Comparison of ENCODE assay signal across 10 cellular contexts in the genomic region with DNA sequence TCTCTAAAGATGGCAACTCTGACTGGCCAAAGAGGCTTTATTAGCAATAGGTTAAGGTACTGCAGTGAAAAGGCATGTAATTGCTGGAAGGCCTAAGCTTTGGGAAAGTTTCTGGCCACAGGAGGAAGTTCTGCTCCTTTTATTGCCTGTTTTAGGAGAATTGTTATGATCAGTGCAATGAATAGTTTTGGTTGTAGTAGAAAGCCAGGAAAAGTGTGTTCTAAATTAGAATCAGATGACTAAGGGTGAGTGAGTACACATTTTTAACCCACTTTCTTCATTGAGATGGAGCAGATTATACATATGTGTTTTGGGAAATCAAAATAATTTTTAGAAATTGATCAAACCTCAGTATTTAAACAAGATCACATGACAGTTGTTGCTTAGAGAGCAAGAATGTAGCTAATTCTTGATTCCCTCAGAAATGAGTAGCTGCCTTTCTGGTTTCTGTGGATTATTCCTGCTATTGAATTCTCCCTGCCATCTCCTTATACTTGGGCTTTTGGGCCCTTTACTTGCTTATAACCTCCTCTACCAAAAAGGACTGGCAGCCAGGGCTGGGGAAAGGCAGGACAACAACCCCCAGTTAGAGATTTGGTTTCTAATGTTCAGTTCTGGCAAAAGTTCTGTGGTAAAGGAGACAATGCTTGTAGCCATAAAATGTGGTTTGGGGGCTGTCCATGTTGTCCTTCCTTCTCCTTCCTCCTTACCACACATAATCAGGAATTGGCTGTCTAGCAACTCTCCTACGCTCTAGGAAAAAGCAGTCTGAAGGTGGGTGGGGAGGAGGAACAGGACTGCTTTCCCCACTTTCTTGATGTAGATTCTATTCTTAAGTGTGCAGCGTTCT.
DNase-seq lines count a peak whose midpoint lies in the region; ATAC-seq and TF ChIP-seq lines count a peak whose summit lies in the region.
"Had no signal": no experiment of that assay in that cellular context is flagged by ENCODE, and none has a peak within 500 bp of the region (broad histone marks: within the 10 kb centered on the region; RNA-seq: fewer than 3 reads in every experiment).

No MANE protein-coding gene starts in this region.

- no peak for ATAC-seq in T-helper 17 cell
- ATAC-seq in gastroesophageal sphincter, result peak; percentile 41
- no peak for ATAC-seq in GM21825 (IDR thresholded peaks at IDR 0.05; ENCODE audit: unreplicated experiment)
- ATAC-seq in left colon, result no peak

- CTCF ChIA-PET in activated CD4-positive, alpha-beta T cell treated with anti-CD3 and anti-CD28 coated beads, Interleukin-2, amount 10 ng/mL, durations not matched to agents 7 days and 5 days (lab: Charles Lee), result interaction anchor here (1.0 to 1.3 kb wide), 3 partner anchors 45 to 484 kb away, joined by 3 to 4 read pairs (median 4); no protein-coding TSS in a partner anchor

- H3K9me3 Mint-ChIP-seq in activated CD4-positive, alpha-beta T cell treated with anti-CD3 and anti-CD28 coated beads, Interleukin-2, amount 10 ng/mL, durations not matched to agents 7 days and 5 days, result peaks cover 38% of the 10 kb centered on the region

- no peaks in the 10 kb centered on the region for H3K27me3 Mint-ChIP-seq in activated CD4-positive, alpha-beta T cell treated with anti-CD3 and anti-CD28 coated beads, Interleukin-2, amount 10 ng/mL, durations not matched to agents 7 days and 5 days
- H3K27me3 Mint-ChIP-seq in T-helper 17 cell, result no peaks in the 10 kb centered on the region

- no peak for TF ChIP-seq POLR2A in gastroesophageal sphincter (IDR thresholded peaks at IDR 0.05)
- TF ChIP-seq POLR2A in suprapubic skin (IDR thresholded peaks at IDR 0.05), result no peak

- 75% methylated on average over 1 to 2 of the region's 2 CpGs for WGBS in gastroesophageal sphincter (ENCODE audit: low coverage in 1 of 2), 2 donors
- 79% methylated on average over 2 of the region's 2 CpGs for WGBS in suprapubic skin

- H3K27ac Mint-ChIP-seq in activated CD4-positive, alpha-beta T cell treated with anti-CD3 and anti-CD28 coated beads, Interleukin-2, amount 10 ng/mL, durations not matched to agents 7 days and 5 days, result peak overlapping the region; percentile 88
- peak overlapping the region; percentile 66 for H3K27ac Mint-ChIP-seq in T-helper 17 cell

- H3K36me3 Mint-ChIP-seq in activated CD4-positive, alpha-beta T cell treated with anti-CD3 and anti-CD28 coated beads, Interleukin-2, amount 10 ng/mL, durations not matched to agents 7 days and 5 days (ENCODE audit: low read depth), result peaks cover 57% of the 10 kb centered on the region
- peaks cover 7% of the 10 kb centered on the region for H3K36me3 Mint-ChIP-seq in T-helper 17 cell (ENCODE audit: low read depth)

- H3K9me3 ChIP-seq in T-helper 17 cell (ENCODE audit: control insufficient read depth, low read length, poor library complexity, severe bottlenecking), result peaks cover 3% of the 10 kb centered on the region
- no peaks in the 10 kb centered on the region for H3K9me3 ChIP-seq in gastroesophageal sphincter
- H3K9me3 ChIP-seq in suprapubic skin, result no peaks in the 10 kb centered on the region

- H3K27me3 ChIP-seq in gastroesophageal sphincter (no peaks in the 10 kb centered on the region), suprapubic skin (no peaks in the 10 kb centered on the region)

- H3K36me3 ChIP-seq in gastroesophageal sphincter (no peaks in the 10 kb centered on the region), suprapubic skin (no peaks in the 10 kb centered on the region)

- TF ChIP-seq CTCF in gastroesophageal sphincter (IDR thresholded peaks at IDR 0.05), result no peak
- no peak for TF ChIP-seq CTCF in suprapubic skin (IDR thresholded peaks at IDR 0.05)

- H3K4me3 ChIP-seq in gastroesophageal sphincter (no peak overlapping the region), suprapubic skin (no peak overlapping the region)

- no peak for TF ChIP-seq EP300 in gastroesophageal sphincter (IDR thresholded peaks at IDR 0.05)
- no peak for TF ChIP-seq EP300 in suprapubic skin (IDR thresholded peaks at IDR 0.05)

- peaks cover 31% of the 10 kb centered on the region for H3K4me1 Mint-ChIP-seq in activated CD4-positive, alpha-beta T cell treated with anti-CD3 and anti-CD28 coated beads, Interleukin-2, amount 10 ng/mL, durations not matched to agents 7 days and 5 days
- H3K4me1 Mint-ChIP-seq in T-helper 17 cell, result peaks cover 12% of the 10 kb centered on the region

- H3K4me1 ChIP-seq in gastroesophageal sphincter (peaks cover 0 to 12% (median 0%) of the 10 kb centered on the region in 3 donors), suprapubic skin (peaks cover 14% of the 10 kb centered on the region)

- peak overlapping the region; percentile 41 to 65 (median 55) for H3K27ac ChIP-seq in gastroesophageal sphincter
- H3K27ac ChIP-seq in suprapubic skin, result peak overlapping the region; percentile 66

- peak overlapping the region; percentile 47 for H3K4me3 Mint-ChIP-seq in activated CD4-positive, alpha-beta T cell treated with anti-CD3 and anti-CD28 coated beads, Interleukin-2, amount 10 ng/mL, durations not matched to agents 7 days and 5 days
- H3K4me3 Mint-ChIP-seq in T-helper 17 cell, result peak overlapping the region; percentile 76

- intact Hi-C loops in left colon (cut with DNase I, micrococcal nuclease), result no loop called here

- POLR2A ChIA-PET in activated CD4-positive, alpha-beta T cell treated with anti-CD3 and anti-CD28 coated beads, Interleukin-2, amount 10 ng/mL, durations not matched to agents 7 days and 5 days (lab: Charles Lee), result interaction anchor here (0.7 to 1.4 kb wide), 3 partner anchors 85 to 342 kb away, joined by 3 to 4 read pairs (median 4); a partner anchor contains a TSS

- no peak for DNase-seq in activated CD4-positive, alpha-beta T cell treated with anti-CD3 and anti-CD28 coated beads, Interleukin-2, amount 10 ng/mL, durations not matched to agents 7 days and 5 days
- no peak for DNase-seq in activated CD4-positive, alpha-beta T cell treated with anti-CD3 and anti-CD28 coated beads, Interleukin-2, amount 50 U/mL, for 48 hours
- DNase-seq in T-helper 17 cell (no peak), suprapubic skin (ENCODE audit: low spot score in 2 of 2) (no peak), left colon (no peak), NCI-H69 (lab: John Stamatoyannopoulos, UW) (no peak)
- DNase-seq: activated CD4-positive, alpha-beta T cell treated with anti-CD3 and anti-CD28 coated beads for 4 hours; kidney glomerular epithelial cell had no signal
